ENCODE assay signal across 1 cellular context in genomic region chr17:18031955-18032354, GRCh38.
TF ChIP-seq lines count a peak whose summit lies in the region.

No MANE protein-coding gene starts in this region.

TF ChIP-seq in HepG2, 621 proteins besides CTCF, POLR2A, EP300 and RAD21:
- TF ChIP-seq ZNF232 (CRISPR knock-in tag; IDR thresholded peaks at IDR 0.05; ENCODE audit: borderline replicate concordance) (no peak), MAF1 (CRISPR knock-in tag; IDR thresholded peaks at IDR 0.05; ENCODE audit: borderline replicate concordance) (no peak), KDM5B (CRISPR knock-in tag; IDR thresholded peaks at IDR 0.05; ENCODE audit: borderline replicate concordance) (no peak), HMGA1 (CRISPR knock-in tag; conservative IDR thresholded peaks at IDR 0.05) (no peak), ZNF569 (CRISPR knock-in tag; IDR thresholded peaks at IDR 0.05; ENCODE audit: borderline replicate concordance) (no peak), MEF2D (CRISPR knock-in tag; IDR thresholded peaks at IDR 0.05) (no peak), HMG20B (CRISPR knock-in tag; conservative IDR thresholded peaks at IDR 0.05) (no peak), SMAD9 (CRISPR knock-in tag; IDR thresholded peaks at IDR 0.05) (no peak), RARA (CRISPR knock-in tag; IDR thresholded peaks at IDR 0.05) (no peak), ZNF776 (CRISPR knock-in tag; IDR thresholded peaks at IDR 0.05) (no peak), ZBTB7A (CRISPR knock-in tag; IDR thresholded peaks at IDR 0.05) (no peak), NR2F1 (CRISPR knock-in tag; IDR thresholded peaks at IDR 0.05) (no peak), MAX (IDR thresholded peaks at IDR 0.05) (no peak)
